26 cellular contexts compared by ENCODE assay signal in genomic region chr17:32187276-32187675, GRCh38.
"Had no signal": no experiment of that assay in that cellular context is flagged by ENCODE, and none has a peak within 500 bp of the region (broad histone marks: within the 10 kb centered on the region; RNA-seq: fewer than 3 reads in every experiment).

No MANE protein-coding gene starts in this region.

- H3K36me3 ChIP-seq: prostate gland had no signal

- H3K4me1 ChIP-seq: esophagus muscularis mucosa, lower lobe of right lung, prostate gland, right atrium auricular region, tibial nerve, upper lobe of left lung had no signal

- DNase-seq: dermis blood vessel endothelial cell; effector memory CD4-positive, alpha-beta T cell; foreskin melanocyte; glutamatergic neuron; heart right ventricle; hippocampal formation; islet precursor cell; kidney glomerular epithelial cell; left colon; left ventricle myocardium superior; lower lobe of right lung; naive thymus-derived CD8-positive, alpha-beta T cell; nephron progenitor cell; nucleus accumbens; stimulated activated CD4-positive, alpha-beta T cell treated with anti-CD3 and anti-CD28 coated beads, Interleukin-12 subunit alpha, Interleukin-12 subunit beta, amount 100 ng/mL, for 4 hours; stimulated activated CD4-positive, alpha-beta T cell treated with anti-CD3 and anti-CD28 coated beads, Interleukin-2, amount 100 ng/mL, for 24 hours; stimulated activated naive B cell treated with anti-CD40 and anti-IgM and Interleukin-4, amounts not matched to agents 10 μg/mL and 1 μg/mL and 100 μg/mL, for 72 hours; upper lobe of left lung had no signal

- H3K27me3 ChIP-seq: esophagus muscularis mucosa, heart right ventricle, right atrium auricular region, tibial nerve, upper lobe of left lung had no signal

- H3K4me2 ChIP-seq: smooth muscle cell had no signal

- H3K27ac ChIP-seq: coronary artery, esophagus muscularis mucosa, heart right ventricle, lower lobe of right lung, prostate gland, right atrium auricular region, thoracic aorta, tibial nerve, upper lobe of left lung had no signal

- ATAC-seq: heart right ventricle; left colon; left ventricle myocardium superior; lower lobe of right lung; naive thymus-derived CD8-positive, alpha-beta T cell; sciatic nerve; stimulated activated naive B cell treated with anti-CD40 and anti-IgM and Interleukin-4, amounts not matched to agents 10 μg/mL and 1 μg/mL and 100 μg/mL, for 72 hours had no signal

- H3K9me3 ChIP-seq: esophagus muscularis mucosa, heart right ventricle, lower lobe of right lung, prostate gland, right atrium auricular region, thoracic aorta, tibial nerve, upper lobe of left lung had no signal

- H3K4me3 ChIP-seq: coronary artery, esophagus muscularis mucosa, heart right ventricle, lower lobe of right lung, prostate gland, right atrium auricular region, smooth muscle cell, thoracic aorta, tibial nerve, upper lobe of left lung had no signal
